ENCODE assay signal across 16 cellular contexts in the genomic region with DNA sequence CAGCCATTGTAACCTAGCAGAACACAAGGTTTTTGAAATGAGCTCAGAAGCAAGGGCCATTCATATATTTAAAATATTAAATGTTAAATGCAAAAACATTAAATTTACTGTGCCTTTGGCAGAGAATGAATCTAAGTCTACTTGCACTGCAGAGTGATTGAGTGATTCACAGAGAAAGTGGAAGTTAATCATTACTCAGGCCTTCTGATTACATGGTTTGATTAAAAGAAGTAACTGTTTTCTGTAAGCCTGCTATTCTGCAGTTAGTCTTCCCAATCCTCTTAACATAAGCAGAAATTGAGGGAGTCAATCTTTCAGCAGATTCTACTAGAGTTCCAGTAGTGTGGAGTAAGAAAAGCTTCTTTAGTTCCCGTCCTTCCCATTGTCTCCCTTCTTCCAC. TPM values are rescaled to one million over a fixed set of nuclear protein-coding genes. Genes with fewer than 3 reads are reported as not detected.
A peak's percentile ranks its signal among the peaks of the same experiment; 100 is the strongest.
DNase-seq lines count a peak whose midpoint lies in the region; ATAC-seq and TF ChIP-seq lines count a peak whose summit lies in the region.
"Had no signal": no experiment of that assay in that cellular context is flagged by ENCODE, and none has a peak within 500 bp of the region (broad histone marks: within the 10 kb centered on the region; RNA-seq: fewer than 3 reads in every experiment).

No MANE protein-coding gene starts in this region.

- no peaks in the 10 kb centered on the region for H3K36me3 Mint-ChIP-seq in mesothelial cell of epicardium
- H3K36me3 Mint-ChIP-seq: stimulated activated memory B cell treated with anti-CD40 and anti-IgM and Interleukin-4, amounts not matched to agents 10 μg/mL and 1 μg/mL and 100 μg/mL, for 72 hours had no signal

- H3K9me3 ChIP-seq in HUES48 (ENCODE audit: control insufficient read depth, insufficient read depth, low read length) = no peaks in the 10 kb centered on the region
- H3K9me3 ChIP-seq: BLaER1 treated with 17β-estradiol and CSF1 and Interleukin-3, amounts not matched to agents 10 nM and 100 nM; heart right ventricle had no signal

- no peak overlapping the region for H3K9ac ChIP-seq in HUES48 (ENCODE audit: low read depth, low read length)

- peak overlapping the region; percentile 18 for H3K4me3 ChIP-seq in AG04449 (ENCODE audit: low read depth, low read length)
- peak overlapping the region; percentile 83; the same call in 1 of the 2 replicates for H3K4me3 ChIP-seq in HUES48 (ENCODE audit: low read depth, low read length)
- H3K4me3 ChIP-seq in coronary artery = peak overlapping the region; percentile 79

- TF ChIP-seq CTCF in AG04449 (IDR thresholded peaks at IDR 0.05; ENCODE audit: insufficient read depth, low read length, missing control alignments) (no peak), coronary artery (IDR thresholded peaks at IDR 0.05) (no peak), mesothelial cell of epicardium (IDR thresholded peaks at IDR 0.05; ENCODE audit: unreplicated experiment) (no peak)

- peaks cover 80% of the 10 kb centered on the region for H3K27me3 Mint-ChIP-seq in mesothelial cell of epicardium (ENCODE audit: low read depth)

- peaks cover 22% of the 10 kb centered on the region; the same call in 1 of the 2 replicates for H3K4me1 ChIP-seq in HUES48 (ENCODE audit: control insufficient read depth, insufficient read depth, low read length)

- H3K4me1 Mint-ChIP-seq in mesothelial cell of epicardium = peaks cover 28% of the 10 kb centered on the region

- peak overlapping the region; percentile 11 for H3K27ac ChIP-seq in HUES48 (ENCODE audit: low read depth, low read length)
- H3K27ac ChIP-seq in coronary artery = no peak overlapping the region
- H3K27ac ChIP-seq: BLaER1 treated with 17β-estradiol and CSF1 and Interleukin-3, amounts not matched to agents 10 nM and 100 nM had no signal

- H3K9me3 Mint-ChIP-seq in mesothelial cell of epicardium = no peaks in the 10 kb centered on the region
- H3K9me3 Mint-ChIP-seq: stimulated activated memory B cell treated with anti-CD40 and anti-IgM and Interleukin-4, amounts not matched to agents 10 μg/mL and 1 μg/mL and 100 μg/mL, for 72 hours had no signal

- POLR2A ChIA-PET in AG04449 (lab: Yijun Ruan, JAX) = no interaction called here

- peak overlapping the region; percentile 17 for H3K4me3 Mint-ChIP-seq in mesothelial cell of epicardium
- H3K4me3 Mint-ChIP-seq: stimulated activated memory B cell treated with anti-CD40 and anti-IgM and Interleukin-4, amounts not matched to agents 10 μg/mL and 1 μg/mL and 100 μg/mL, for 72 hours had no signal

- CTCF ChIA-PET in AG04449 (lab: Yijun Ruan, JAX) = interaction anchor here (1.5 to 2.3 kb wide), 3 partner anchors 8 to 154 kb away, joined by 5 to 10 read pairs (median 8); no protein-coding TSS in a partner anchor

- no peaks in the 10 kb centered on the region for H3K36me3 ChIP-seq in HUES48 (ENCODE audit: control insufficient read depth, insufficient read depth, low read length)
- H3K36me3 ChIP-seq: BLaER1 treated with 17β-estradiol and CSF1 and Interleukin-3, amounts not matched to agents 10 nM and 100 nM; heart right ventricle had no signal

- H3K27ac Mint-ChIP-seq in mesothelial cell of epicardium = no peak overlapping the region
- H3K27ac Mint-ChIP-seq: progenitor cell of endocrine pancreas; stimulated activated memory B cell treated with anti-CD40 and anti-IgM and Interleukin-4, amounts not matched to agents 10 μg/mL and 1 μg/mL and 100 μg/mL, for 72 hours had no signal

- H3K27me3 ChIP-seq in HUES48 (ENCODE audit: control insufficient read depth, insufficient read depth, low read length) = peaks cover 29% of the 10 kb centered on the region

- DNase-seq in AG04449 (ENCODE audit: low read depth, low spot score) (no peak), coronary artery (ENCODE audit: low spot score) (no peak), mesothelial cell of epicardium (ENCODE audit: low spot score in 2 of 2, unreplicated experiment in 2 of 2) (no peak), occipital lobe (lab: John Stamatoyannopoulos, UW) (no peak)
- DNase-seq: amygdala; heart right ventricle; NCI-H1048; stimulated activated CD4-positive, alpha-beta T cell treated with anti-CD3 and anti-CD28 coated beads, Interleukin-2, amount 100 ng/mL, for 24 hours had no signal

- ATAC-seq in HG03520 (IDR thresholded peaks at IDR 0.05; ENCODE audit: unreplicated experiment) = no peak
- ATAC-seq in GM21526 (IDR thresholded peaks at IDR 0.05; ENCODE audit: low FRiP score, unreplicated experiment) = no peak
- no peak for ATAC-seq in GM21381 (IDR thresholded peaks at IDR 0.05; ENCODE audit: unreplicated experiment)
- ATAC-seq: activated CD4-positive, CD25-positive, alpha-beta regulatory T cell treated with anti-CD3 and anti-CD28 coated beads, Interleukin-2, amount 50 U/mL, for 24 hours; heart right ventricle; stimulated activated memory B cell treated with anti-CD40 and anti-IgM and Interleukin-4, amounts not matched to agents 10 μg/mL and 1 μg/mL and 100 μg/mL, for 72 hours had no signal

RNA-seq across cellular contexts. Expression of gene NLGN1, which starts 1.5 kb away (rescaled TPM):
- total RNA-seq in mesothelial cell of epicardium = 3.1 to 4.2 TPM (median 3.7 TPM) in 3 replicates
- total RNA-seq in occipital lobe = 126 TPM

Comparison
In these comparisons a context has a peak if more than half of its experiments do, and no peak if none do; other contexts are left out.
1. H3K4me3 ChIP-seq: peak in every context shown above with its lines; median percentile 83 in HUES48; 79 in coronary artery; 18 in AG04449.
2. RNA of gene NLGN1, which starts 1.5 kb away (total RNA-seq): 126 TPM in occipital lobe (single experiment); 3.1 to 4.2 TPM in mesothelial cell of epicardium; every median in the first group is over 10 times any median in the second.